ENCODE assay signal across 1 cellular context in genomic region chr22:48192071-48192470, GRCh38.
"Had no signal": no experiment of that assay in that cellular context is flagged by ENCODE, and none has a peak within 500 bp of the region (broad histone marks: within the 10 kb centered on the region; RNA-seq: fewer than 3 reads in every experiment).

No MANE protein-coding gene starts in this region.

- H3K36me3 ChIP-seq: MG63 had no signal

- H3K4me3 ChIP-seq: MG63 had no signal
